8 cellular contexts compared by ENCODE assay signal in the genomic region with DNA sequence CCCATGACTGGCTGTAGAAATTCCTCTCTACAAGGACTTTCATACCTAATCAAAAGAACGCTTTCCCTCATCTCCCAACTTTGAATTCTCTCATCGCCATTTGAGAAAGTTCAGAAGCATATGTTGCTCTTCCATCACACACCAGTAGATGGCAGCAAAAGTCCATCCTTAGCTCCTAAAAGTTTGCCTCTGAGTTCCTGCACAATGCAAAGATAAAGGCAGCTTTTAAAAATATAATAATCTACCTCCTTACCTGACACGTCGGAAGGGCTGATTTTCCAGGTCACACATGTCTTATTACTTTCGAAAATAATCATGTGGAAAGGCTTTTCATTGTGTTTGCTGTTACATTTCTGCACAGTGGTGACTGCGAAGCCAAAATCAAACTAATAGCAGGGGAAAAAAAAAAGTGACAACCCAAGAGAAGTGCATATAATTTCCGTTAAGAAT.
DNase-seq lines count a peak whose midpoint lies in the region; ATAC-seq, FAIRE-seq and TF ChIP-seq lines count a peak whose summit lies in the region.

No MANE protein-coding gene starts in this region.

- peaks cover 27% of the 10 kb centered on the region for H3K27me3 ChIP-seq in left ventricle myocardium inferior (ENCODE audit: low read depth)

- H3K9me3 Mint-ChIP-seq in activated naive CD4-positive, alpha-beta T cell treated with anti-CD3 and anti-CD28 coated beads, Interleukin-2, amount 10 ng/mL, durations not matched to agents 7 days and 5 days, result no peaks in the 10 kb centered on the region

- no peak overlapping the region for H3K27ac Mint-ChIP-seq in activated naive CD4-positive, alpha-beta T cell treated with anti-CD3 and anti-CD28 coated beads, Interleukin-2, amount 10 ng/mL, durations not matched to agents 7 days and 5 days

- CTCF ChIA-PET in activated naive CD4-positive, alpha-beta T cell treated with anti-CD3 and anti-CD28 coated beads, Interleukin-2, amount 10 ng/mL, durations not matched to agents 7 days and 5 days (lab: Charles Lee), result interaction anchor here (0.6 to 2.2 kb wide), 8 partner anchors 10 to 1461 kb away, joined by 3 to 8 read pairs (median 3); no protein-coding TSS in a partner anchor

- no peaks in the 10 kb centered on the region for H3K9me3 ChIP-seq in left ventricle myocardium inferior (replicated peaks)

- H3K36me3 ChIP-seq in left ventricle myocardium inferior, result no peaks in the 10 kb centered on the region

- no peaks in the 10 kb centered on the region for H3K36me3 Mint-ChIP-seq in activated naive CD4-positive, alpha-beta T cell treated with anti-CD3 and anti-CD28 coated beads, Interleukin-2, amount 10 ng/mL, durations not matched to agents 7 days and 5 days

- H3K4me1 ChIP-seq in left ventricle myocardium inferior, result no peaks in the 10 kb centered on the region

- intact Hi-C loops in left ventricle myocardium inferior (cut with micrococcal nuclease), result no loop called here
- intact Hi-C loops in sciatic nerve (cut with DNase I), result no loop called here

- peak; percentile 66 for ATAC-seq in HG03025 (IDR thresholded peaks at IDR 0.05; ENCODE audit: low FRiP score, unreplicated experiment)
- ATAC-seq in sciatic nerve, result peak; percentile 51

- DNase-seq in AG10803 (ENCODE audit: low read depth) (peak; percentile 29), NCI-H69 (lab: John Stamatoyannopoulos, UW) (peak; percentile 74), left ventricle myocardium inferior (no peak), sciatic nerve (ENCODE audit: low spot score) (peak; percentile 67), H54 (ENCODE audit: insufficient read length, low spot score) (no peak)
- DNase-seq in activated naive CD4-positive, alpha-beta T cell treated with anti-CD3 and anti-CD28 coated beads, Interleukin-2, amount 10 ng/mL, durations not matched to agents 7 days and 5 days, result peak; percentile 46

- TF ChIP-seq CTCF in AG10803 (conservative IDR thresholded peaks at IDR 0.05; ENCODE audit: low read length) (peak; percentile 88), GM12875 (IDR thresholded peaks at IDR 0.05; ENCODE audit: borderline replicate concordance, insufficient read depth, low read depth, low read length) (peak; percentile 68), left ventricle myocardium inferior (IDR thresholded peaks at IDR 0.05; ENCODE audit: borderline replicate concordance) (peak; percentile 88)

- peaks cover 3% of the 10 kb centered on the region for H3K4me1 Mint-ChIP-seq in activated naive CD4-positive, alpha-beta T cell treated with anti-CD3 and anti-CD28 coated beads, Interleukin-2, amount 10 ng/mL, durations not matched to agents 7 days and 5 days

- FAIRE-seq in H54 (lab: Jason Lieb, UNC), result no peak

- H3K27ac ChIP-seq in left ventricle myocardium inferior (replicated peaks), result no peak overlapping the region

- no peak overlapping the region for H3K4me3 ChIP-seq in AG10803 (ENCODE audit: low read length)
- H3K4me3 ChIP-seq in GM12875 (ENCODE audit: low read depth, low read length), result no peak overlapping the region
- H3K4me3 ChIP-seq in left ventricle myocardium inferior, result no peak overlapping the region

- no peak overlapping the region for H3K4me3 Mint-ChIP-seq in activated naive CD4-positive, alpha-beta T cell treated with anti-CD3 and anti-CD28 coated beads, Interleukin-2, amount 10 ng/mL, durations not matched to agents 7 days and 5 days

- TF ChIP-seq POLR2A in H54 (IDR thresholded peaks at IDR 0.05; ENCODE audit: low read depth, low read length), result no peak

- no peaks in the 10 kb centered on the region for H3K27me3 Mint-ChIP-seq in activated naive CD4-positive, alpha-beta T cell treated with anti-CD3 and anti-CD28 coated beads, Interleukin-2, amount 10 ng/mL, durations not matched to agents 7 days and 5 days

Comparison
In these comparisons a context has a peak if more than half of its experiments do, and no peak if none do; other contexts are left out.
1. DNase-seq: peak in AG10803 (single experiment), NCI-H69 (single experiment), activated naive CD4-positive, alpha-beta T cell treated with anti-CD3 and anti-CD28 coated beads, Interleukin-2, amount 10 ng/mL, durations not matched to agents 7 days and 5 days (single experiment) and sciatic nerve (single experiment); none in left ventricle myocardium inferior (single experiment) and H54 (single experiment).
2. Peak in every context shown above with its lines, with median percentiles within 50 percentile points of each other: CTCF ChIP-seq.